Comparison of ENCODE assay signal across 8 cellular contexts in the genomic region with DNA sequence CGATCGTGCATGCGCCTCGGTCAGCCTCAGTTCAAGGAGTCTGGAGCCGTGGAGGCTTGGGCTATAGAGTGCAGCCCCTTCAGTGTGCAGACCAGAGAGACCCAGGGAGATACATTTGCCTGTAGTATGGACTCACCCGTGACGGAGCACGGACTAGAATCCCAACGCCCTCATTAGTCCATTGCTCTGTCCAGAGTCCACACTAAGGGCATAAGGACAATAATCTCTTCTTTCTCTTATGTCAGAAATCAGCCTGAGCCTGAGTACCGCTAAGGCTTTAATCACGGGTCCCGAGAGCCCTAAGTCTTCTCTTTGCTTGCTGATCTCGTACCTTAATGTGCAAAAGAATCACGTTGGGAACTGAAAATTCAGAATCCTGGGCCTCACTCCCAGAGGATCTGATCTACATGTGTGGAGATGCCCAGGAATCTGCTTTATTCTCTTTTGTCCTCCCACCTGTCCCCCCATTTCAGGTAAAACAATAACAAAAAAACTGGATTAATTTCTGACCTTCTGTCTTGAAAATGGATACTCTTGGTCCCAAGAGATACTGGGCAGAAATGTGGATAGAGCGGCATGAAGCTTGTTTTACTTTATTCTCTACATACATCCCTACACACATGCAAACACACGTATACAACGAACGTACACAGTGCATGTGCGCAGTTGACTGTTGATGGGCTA. TPM values are rescaled to one million over a fixed set of nuclear protein-coding genes. Genes with fewer than 3 reads are reported as not detected.
A peak's percentile ranks its signal among the peaks of the same experiment; 100 is the strongest.
DNase-seq lines count a peak whose midpoint lies in the region; ATAC-seq lines count a peak whose summit lies in the region.

No MANE protein-coding gene starts in this region.

- peak overlapping the region; percentile 97 for H3K4me3 ChIP-seq in ACC112 (ENCODE audit: low read depth, low read length)
- H3K4me3 ChIP-seq in naive thymus-derived CD4-positive, alpha-beta T cell (ENCODE audit: low read length), result peak overlapping the region; percentile 91

- peak overlapping the region; percentile 5 to 96 (median 79) for H3K27ac Mint-ChIP-seq in naive thymus-derived CD4-positive, alpha-beta T cell

- peaks cover 12 to 19% (median 17%) of the 10 kb centered on the region in 7 donors for H3K4me1 Mint-ChIP-seq in naive thymus-derived CD4-positive, alpha-beta T cell

- H2AFZ ChIP-seq in ACC112 (ENCODE audit: low read length, unreplicated experiment), result peak overlapping the region; percentile 93

- POLR2A ChIA-PET in naive thymus-derived CD4-positive, alpha-beta T cell (lab: Charles Lee), result interaction anchor here (0.6 to 1.5 kb wide), 6 partner anchors 38 to 183 kb away, joined by 3 to 5 read pairs (median 3); a partner anchor contains a TSS

- H3K9me3 ChIP-seq in naive thymus-derived CD4-positive, alpha-beta T cell (ENCODE audit: control insufficient read depth in 2 of 3, low read length in 3 of 3), result no peaks in the 10 kb centered on the region

- peak; percentile 45 for ATAC-seq in GM18511 (IDR thresholded peaks at IDR 0.05; ENCODE audit: unreplicated experiment)
- ATAC-seq in HG03039 (IDR thresholded peaks at IDR 0.05; ENCODE audit: unreplicated experiment), result peak; percentile 20
- peak; percentile 9 for ATAC-seq in naive thymus-derived CD4-positive, alpha-beta T cell
- ATAC-seq in GM21737 (IDR thresholded peaks at IDR 0.05; ENCODE audit: unreplicated experiment), result no peak

- H3K9me3 Mint-ChIP-seq in naive thymus-derived CD4-positive, alpha-beta T cell, result no peaks in the 10 kb centered on the region

- H3K27me3 ChIP-seq in ACC112 (ENCODE audit: insufficient read depth, low read length), result no peaks in the 10 kb centered on the region
- H3K27me3 ChIP-seq in naive thymus-derived CD4-positive, alpha-beta T cell (ENCODE audit: control insufficient read depth in 2 of 2, insufficient read depth in 2 of 2, low read length in 2 of 2), result no peaks in the 10 kb centered on the region

- intact Hi-C loops in naive thymus-derived CD4-positive, alpha-beta T cell (cut with micrococcal nuclease), result loop anchor here (2.0 to 5.0 kb wide), 9 partner anchors 128 to 1016 kb away; a partner anchor contains a TSS

- peak; percentile 42 for DNase-seq in RPMI8226
- no peak for DNase-seq in epithelial cell of prostate (ENCODE audit: low read depth, low spot score)
- no peak for DNase-seq in naive thymus-derived CD4-positive, alpha-beta T cell
- no peak for DNase-seq in NCI-H1105 (lab: John Stamatoyannopoulos, UW)

- H3K4me1 ChIP-seq in ACC112 (ENCODE audit: control insufficient read depth, insufficient read depth, low read length, unreplicated experiment), result peaks cover 10% of the 10 kb centered on the region
- peaks cover 0 to 4% of the 10 kb centered on the region in 2 donors for H3K4me1 ChIP-seq in naive thymus-derived CD4-positive, alpha-beta T cell (ENCODE audit: control insufficient read depth in 2 of 2, insufficient read depth in 2 of 2, low read length in 2 of 2)

- peaks cover 0 to 6% (median 0%) of the 10 kb centered on the region in 5 donors for H3K36me3 Mint-ChIP-seq in naive thymus-derived CD4-positive, alpha-beta T cell

- H3K27ac ChIP-seq in ACC112 (ENCODE audit: low read depth, low read length) (no peak overlapping the region; the same call in 1 of the 2 replicates), epithelial cell of prostate (peak overlapping the region; percentile 88)
- peak overlapping the region; percentile 97 for H3K27ac ChIP-seq in naive thymus-derived CD4-positive, alpha-beta T cell (ENCODE audit: low read depth, low read length)

- peaks cover 0 to 5% (median 0%) of the 10 kb centered on the region in 5 donors for H3K27me3 Mint-ChIP-seq in naive thymus-derived CD4-positive, alpha-beta T cell

- peaks cover 5% of the 10 kb centered on the region for H3K79me2 ChIP-seq in ACC112 (ENCODE audit: control insufficient read depth, insufficient read depth, low read length, unreplicated experiment)

- no peaks in the 10 kb centered on the region for H3K36me3 ChIP-seq in ACC112 (ENCODE audit: insufficient read depth, low read length)
- H3K36me3 ChIP-seq in naive thymus-derived CD4-positive, alpha-beta T cell (ENCODE audit: control insufficient read depth in 2 of 3, insufficient read depth in 3 of 3, low read length in 3 of 3), result peaks cover 0 to 15% (median 0%) of the 10 kb centered on the region in 3 experiments

- peak overlapping the region; percentile 77 to 93 (median 89) for H3K4me3 Mint-ChIP-seq in naive thymus-derived CD4-positive, alpha-beta T cell

- CTCF ChIA-PET in naive thymus-derived CD4-positive, alpha-beta T cell (lab: Charles Lee), result interaction anchor here (0.6 to 2.4 kb wide), 6 partner anchors 10 to 189 kb away, joined by 3 to 5 read pairs (median 3); a partner anchor contains a TSS

RNA-seq across cellular contexts. Expression of a gene that starts 0.7 kb away (rescaled TPM):
- 10 to 100 TPM in 2 of 5 experiments, 1 to 10 TPM in 3; 7.9 to 18.0 (median 10.0) TPM for total RNA-seq in naive thymus-derived CD4-positive, alpha-beta T cell
- 1 to 10 TPM; 9.3 to 9.6 TPM for polyA plus RNA-seq in naive thymus-derived CD4-positive, alpha-beta T cell

RNA-seq across cellular contexts. Expression of a gene that starts 38.2 kb away (rescaled TPM):
- total RNA-seq in naive thymus-derived CD4-positive, alpha-beta T cell, result 10 to 100 TPM in 2 of 5 experiments, 1 to 10 TPM in 3; 2.2 to 39.6 (median 3.1) TPM
- 1 to 10 TPM; 1.3 to 5.4 TPM for polyA plus RNA-seq in naive thymus-derived CD4-positive, alpha-beta T cell

RNA-seq across cellular contexts. Expression of a gene that starts 50.9 kb away (rescaled TPM):
- 10 to 100 TPM; 20.3 to 34.8 (median 32.4) TPM for total RNA-seq in naive thymus-derived CD4-positive, alpha-beta T cell
- polyA plus RNA-seq in naive thymus-derived CD4-positive, alpha-beta T cell, result 10 to 100 TPM; 17.1 to 25.4 TPM
